In the genomic region with DNA sequence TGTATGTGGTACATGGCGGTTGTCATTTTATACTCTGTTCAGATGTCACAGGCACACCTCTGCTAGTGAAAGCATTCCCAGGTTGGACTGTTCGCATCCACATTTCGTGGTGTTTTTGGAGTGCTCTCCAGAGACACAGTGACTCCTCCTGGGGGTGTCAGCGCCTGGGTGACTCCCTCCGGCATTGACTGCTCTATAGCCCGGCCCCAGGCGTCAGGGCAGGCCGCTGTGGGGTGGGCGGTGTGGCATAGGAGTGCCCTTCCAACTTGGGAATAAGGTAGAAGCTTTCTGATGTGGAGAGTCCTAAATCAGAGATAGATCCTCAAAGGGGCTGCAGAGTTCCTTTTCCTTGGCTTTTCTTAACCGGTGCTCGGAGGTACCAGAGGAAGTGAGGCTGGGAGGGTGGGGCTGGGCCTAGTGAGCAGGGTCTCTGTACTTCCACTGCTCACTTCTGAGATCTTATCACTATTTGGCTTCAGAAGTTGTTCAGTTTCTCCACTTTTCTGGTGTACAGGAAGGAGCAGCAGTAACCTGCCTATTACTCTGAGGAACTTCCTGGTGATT, we compare ENCODE assay signal across 10 cellular contexts. TPM values are rescaled to one million over a fixed set of nuclear protein-coding genes. Genes with fewer than 3 reads are reported as not detected.
DNase-seq lines count a peak whose midpoint lies in the region; ATAC-seq, FAIRE-seq and TF ChIP-seq lines count a peak whose summit lies in the region.
"Had no signal": no experiment of that assay in that cellular context is flagged by ENCODE, and none has a peak within 500 bp of the region (broad histone marks: within the 10 kb centered on the region; RNA-seq: fewer than 3 reads in every experiment).

No MANE protein-coding gene starts in this region.

- ATAC-seq in HepG2 = peak; percentile 20
- ATAC-seq in GM21786 (IDR thresholded peaks at IDR 0.05; ENCODE audit: unreplicated experiment) = no peak
- no peak; the same call in 2 of the 3 replicates for ATAC-seq in SK-N-SH treated with all-trans-retinoic acid at 6 μM for 48 hours

- H3K36me3 ChIP-seq in GM23248 (ENCODE audit: low read depth) = no peaks in the 10 kb centered on the region
- no peaks in the 10 kb centered on the region for H3K36me3 ChIP-seq in HepG2 (replicated peaks in 1 of 2; ENCODE audit: control insufficient read depth in 1 of 2, insufficient read depth in 2 of 2, low read length in 2 of 2)
- H3K36me3 ChIP-seq in small intestine (ENCODE audit: control insufficient read depth in 2 of 2, insufficient read depth in 2 of 2, low read length in 2 of 2) = no peaks in the 10 kb centered on the region

- intact Hi-C loops in HepG2 (cut with micrococcal nuclease; ENCODE audit: unreplicated experiment) = no loop called here

- H3K4me3 ChIP-seq in GM23248 (no peak overlapping the region), HepG2 (replicated peaks in 1 of 3; ENCODE audit: insufficient read depth in 1 of 3, low read depth in 2 of 3, low read length in 3 of 3) (no peak overlapping the region), small intestine (ENCODE audit: low read depth in 1 of 2, low read length in 2 of 2) (no peak overlapping the region)

- CTCF ChIA-PET in HepG2 (lab: Yijun Ruan, JAX; ENCODE audit: low intra/inter-chr PET ratio, low total read pairs) = no interaction called here

- BruUV-seq in HepG2 (replicated peaks; lab: Mats Ljungman, UMichigan) = no TSS peak

- H3K9me3 ChIP-seq in GM23248 (ENCODE audit: low read depth) (no peaks in the 10 kb centered on the region), HepG2 (ENCODE audit: low read length) (no peaks in the 10 kb centered on the region), small intestine (ENCODE audit: control insufficient read depth, low read depth) (no peaks in the 10 kb centered on the region)

- H3K27me3 ChIP-seq in GM23248 (replicated peaks; ENCODE audit: insufficient read depth) = no peaks in the 10 kb centered on the region
- H3K27me3 ChIP-seq in HepG2 (ENCODE audit: control insufficient read depth in 1 of 2, insufficient read depth in 2 of 2, low read length in 2 of 2) = no peaks in the 10 kb centered on the region
- no peaks in the 10 kb centered on the region for H3K27me3 ChIP-seq in small intestine (ENCODE audit: control insufficient read depth in 2 of 2, insufficient read depth in 2 of 2, low read length in 2 of 2)

- H3K9ac ChIP-seq in GM23248 (no peak overlapping the region), HepG2 (ENCODE audit: insufficient read depth, low read depth, low read length) (0 out of 2 replicates have a peak overlapping the region, but pooled peaks have one; percentile 7)

- TF ChIP-seq CTCF in VCaP (conservative IDR thresholded peaks at IDR 0.05) (no peak), HepG2 (CRISPR knock-in tag; IDR thresholded peaks at IDR 0.05) (no peak)

- POLR2A ChIA-PET in HepG2 (lab: Yijun Ruan, JAX) = no interaction called here

- peaks cover 23% of the 10 kb centered on the region for H3K4me1 ChIP-seq in GM23248 (ENCODE audit: insufficient read depth)
- peaks cover 80% of the 10 kb centered on the region for H3K4me1 ChIP-seq in HepG2 (ENCODE audit: insufficient read depth, low read length)
- peaks cover 11 to 17% of the 10 kb centered on the region in 2 donors for H3K4me1 ChIP-seq in small intestine (ENCODE audit: control insufficient read depth in 2 of 2, insufficient read depth in 1 of 2, low read depth in 1 of 2, low read length in 1 of 2)

- peaks cover 15% of the 10 kb centered on the region for H3F3A ChIP-seq in GM23248 (ENCODE audit: insufficient read depth)

- H3K79me2 ChIP-seq in GM23248 (ENCODE audit: insufficient read depth) (peaks cover 100% of the 10 kb centered on the region), HepG2 (ENCODE audit: insufficient read depth, low read length) (peaks cover 95% of the 10 kb centered on the region)

- H3K4me2 ChIP-seq in GM23248 (ENCODE audit: unreplicated experiment) = no peak overlapping the region
- peak overlapping the region; percentile 38 for H3K4me2 ChIP-seq in HepG2 (ENCODE audit: low read depth, low read length)

- TF ChIP-seq POLR2A in HepG2 (IDR thresholded peaks at IDR 0.05; ENCODE audit: insufficient read depth in 1 of 2, low read depth in 2 of 2, low read length in 2 of 2) = no peak

- DNase-seq in GM23248 (no peak), HepG2 (ENCODE audit: low spot score) (no peak), small intestine (no peak), HPDE6-E6E7 (ENCODE audit: extremely low spot score) (no peak), NAMALWA (ENCODE audit: low spot score) (no peak)
- DNase-seq: H7, NCI-H1930 had no signal

- in situ Hi-C loops in GM23248 (cut with MboI) = no loop called here
- in situ Hi-C loops in HepG2 (cut with HindIII; ENCODE audit: extremely low pct_ligation_motif_present, low pct_unique_long_range_greater_than_20kb) = no loop called here

- FAIRE-seq in HepG2 (lab: Jason Lieb, UNC) (no peak), small intestine (lab: Jason Lieb, UNC) (no peak)

- 92 to 93% methylated on average over 11 of the region's 11 CpGs for WGBS in GM23248 (ENCODE audit: low coverage in 1 of 2, low lambda C conversion rate in 2 of 2, missing lambda C conversion rate in 2 of 2), 2 experiments
- WGBS in HepG2 (ENCODE audit: low lambda C conversion rate) = 94% methylated on average over 11 of the region's 11 CpGs
- WGBS in small intestine, 3 donors = 77 to 87% (median 78%) methylated on average over 11 of the region's 11 CpGs

- TF ChIP-seq EP300 in HepG2 (IDR thresholded peaks at IDR 0.05; ENCODE audit: low read depth in 2 of 2, low read length in 2 of 2) = no peak
- no peak for TF ChIP-seq EP300 in HepG2 (CRISPR knock-in tag; IDR thresholded peaks at IDR 0.05; ENCODE audit: borderline replicate concordance)

- TF ChIP-seq RAD21 in HepG2 (CRISPR knock-in tag; IDR thresholded peaks at IDR 0.05) = no peak

- no peaks in the 10 kb centered on the region for H3K9me2 ChIP-seq in GM23248 (ENCODE audit: insufficient read depth)

- H3K27ac ChIP-seq in GM23248 (0 out of 2 replicates have a peak overlapping the region, but pooled peaks have one; percentile 0), VCaP (peak overlapping the region; percentile 38; the same call in 1 of the 2 replicates), HepG2 (ENCODE audit: extremely low read length, insufficient read depth, low read length) (peak overlapping the region; percentile 46), small intestine (ENCODE audit: low read depth in 1 of 2, low read length in 1 of 2) (peak overlapping the region; percentile 46 to 67)

- H4K20me1 ChIP-seq in GM23248 (ENCODE audit: insufficient read depth) (peaks cover 17% of the 10 kb centered on the region; the same call in 1 of the 2 replicates), HepG2 (ENCODE audit: insufficient read depth, low read length) (no peaks in the 10 kb centered on the region)

- no peak overlapping the region for H2AFZ ChIP-seq in GM23248
- no peak overlapping the region for H2AFZ ChIP-seq in HepG2 (ENCODE audit: low read length)

TF ChIP-seq in SK-N-SH treated with all-trans-retinoic acid at 6 μM for 48 hours, 23 proteins besides CTCF, POLR2A, EP300 and RAD21 (continues in another document):
- TF ChIP-seq SNAI2 (CRISPR knock-in tag; IDR thresholded peaks at IDR 0.05) = no peak

RNA-seq across cellular contexts. Expression of a gene that starts 32.3 kb away (rescaled TPM):
- 57.8 and 70.4 TPM in 2 replicates for total RNA-seq in GM23248 (2014; rRNA removed; shearing (Covaris generic))
- polyA plus RNA-seq in GM23248 (2016; fragmentation: Nextera tagmentation; extraction: Ambion mirVana) (12.3 and 12.8 TPM in 2 replicates), HepG2 (2011; rRNA removed) (46.4 and 48.2 TPM in 2 replicates), small intestine (10 to 100 TPM; 26.7 to 35.8 (median 28.9) TPM)
- 54.7 and 63.6 TPM in 2 replicates for total RNA-seq in HepG2 (2016; rRNA removed; fragmentation: Illumina TruSeq; extraction: Trizol)
- 18.1 and 25.9 TPM in 2 replicates for total RNA-seq in HepG2 (2016; cell fraction: cytosol; rRNA removed; fragmentation: Illumina TruSeq; extraction: Trizol; ENCODE audit: low read depth)
- 53.9 and 58.9 TPM in 2 replicates for total RNA-seq in HepG2 (2016; cell fraction: insoluble cytoplasmic fraction; rRNA removed; fragmentation: Illumina TruSeq; extraction: Trizol)
- 49.7 and 54.2 TPM in 2 replicates for total RNA-seq in HepG2 (2016; cell fraction: membrane; rRNA removed; fragmentation: Illumina TruSeq; extraction: Trizol)
- total RNA-seq in HepG2 (2016; cell fraction: nucleus; rRNA removed; fragmentation: Illumina TruSeq; extraction: Trizol) = 31.8 and 32.4 TPM in 2 replicates
- polyA plus RNA-seq in HepG2 (2011; cell fraction: cytosol; rRNA removed) = 27.7 and 34.1 TPM in 2 replicates
- 12.4 and 14.5 TPM in 2 replicates for polyA plus RNA-seq in HepG2 (2011; cell fraction: nucleus; rRNA removed)
- 49.5 and 71.9 TPM in 2 replicates for polyA plus RNA-seq in HepG2 (2012)
- 25.8 and 27.0 TPM in 2 replicates for polyA plus RNA-seq in HepG2 (2016; cell fraction: cytosol; fragmentation: Illumina TruSeq; extraction: Trizol; ENCODE audit: low read depth)
- 74.5 and 85.3 TPM in 2 replicates for polyA plus RNA-seq in HepG2 (2016; cell fraction: insoluble cytoplasmic fraction; fragmentation: Illumina TruSeq; extraction: Trizol; ENCODE audit: low read depth)
- 59.1 and 60.1 TPM in 2 replicates for polyA plus RNA-seq in HepG2 (2016; cell fraction: membrane; fragmentation: Illumina TruSeq; extraction: Trizol; ENCODE audit: low read depth)
- polyA plus RNA-seq in HepG2 (2016; cell fraction: nucleus; fragmentation: Illumina TruSeq; extraction: Trizol; ENCODE audit: insufficient read depth, low read depth) = 48.6 and 48.7 TPM in 2 replicates
- polyA minus RNA-seq in HepG2 (2011; rRNA and poly(A)+ RNA removed; ENCODE audit: low replicate concordance) = 42.9 and 44.3 TPM in 2 replicates
- polyA minus RNA-seq in HepG2 (2011; cell fraction: cytosol; rRNA and poly(A)+ RNA removed) = 25.1 and 33.3 TPM in 2 replicates
- 27.3 and 40.3 TPM in 2 replicates for polyA minus RNA-seq in HepG2 (2011; cell fraction: nucleus; rRNA and poly(A)+ RNA removed)

Comparison
In these comparisons a context has a peak if more than half of its experiments do, and no peak if none do; other contexts are left out.
1. H3K27ac ChIP-seq: peak in every context shown above with its lines; median percentile 56 in small intestine; 46 in HepG2; 38 in VCaP; 0 in GM23248.